1 cellular context compared by ENCODE assay signal in the genomic region with DNA sequence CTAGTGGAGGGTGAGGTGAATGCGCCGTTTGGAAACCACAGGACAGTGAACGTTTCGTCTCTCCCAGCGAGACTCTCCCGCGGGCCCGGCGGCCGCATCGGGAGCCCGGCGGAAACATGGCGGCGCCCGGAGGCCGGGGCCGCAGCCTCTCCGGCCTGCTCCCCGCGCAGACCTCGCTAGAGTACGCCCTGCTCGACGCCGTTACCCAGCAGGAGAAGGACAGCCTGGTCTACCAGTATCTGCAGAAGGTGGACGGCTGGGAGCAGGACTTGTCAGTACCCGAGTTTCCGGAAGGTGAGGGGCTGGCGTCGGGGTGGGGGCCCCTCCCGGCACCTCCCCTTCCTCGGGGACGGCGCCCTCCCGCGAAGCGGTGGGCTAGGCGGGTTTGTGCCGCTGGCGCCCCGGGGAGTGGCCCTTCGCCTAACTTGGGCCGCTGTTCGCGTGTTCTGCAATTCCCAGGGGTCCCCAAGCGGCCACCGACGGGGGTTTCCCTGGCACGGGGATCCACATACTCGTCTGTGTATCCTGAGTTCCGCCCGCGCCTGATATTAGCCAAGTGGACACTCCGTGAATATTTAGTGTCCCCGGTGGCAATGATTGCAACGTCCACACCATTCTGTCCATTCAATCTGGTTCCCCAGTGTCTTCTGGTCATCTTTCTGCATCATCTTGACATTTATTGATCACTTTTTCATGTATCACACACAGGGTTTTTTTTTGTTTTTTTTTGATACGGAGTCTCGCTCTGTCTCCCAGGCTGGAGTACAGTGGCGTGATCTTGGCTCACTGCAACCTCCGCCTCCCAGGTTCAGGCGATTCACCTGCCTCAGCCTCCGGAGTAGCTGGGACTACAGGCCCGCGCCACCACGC.
TF ChIP-seq lines count a peak whose summit lies in the region.

No MANE protein-coding gene starts in this region.

TF ChIP-seq in HepG2, 621 proteins besides CTCF, POLR2A, EP300 and RAD21 (continued from another document and continues in another):
- TF ChIP-seq NONO (IDR thresholded peaks at IDR 0.05) (no peak), NONO (CRISPR knock-in tag; conservative IDR thresholded peaks at IDR 0.05) (peak; percentile 84), ZNF224 (CRISPR knock-in tag; IDR thresholded peaks at IDR 0.05) (no peak), ZKSCAN8 (CRISPR knock-in tag; IDR thresholded peaks at IDR 0.05; ENCODE audit: borderline replicate concordance) (no peak), MYC (CRISPR knock-in tag; IDR thresholded peaks at IDR 0.05; ENCODE audit: borderline replicate concordance) (peak; percentile 61; the same call in 1 of the 2 replicates), SAFB2 (CRISPR knock-in tag; IDR thresholded peaks at IDR 0.05; ENCODE audit: borderline replicate concordance, low read depth) (peak; percentile 13; the same call in 1 of the 2 replicates), AGO2 (optimal IDR thresholded peaks at IDR 0.05; ENCODE audit: low read depth, low read length) (peak; percentile 71), MBNL3 (CRISPR knock-in tag; conservative IDR thresholded peaks at IDR 0.05) (no peak), XBP1 (CRISPR knock-in tag; IDR thresholded peaks at IDR 0.05) (no peak), ZNF737 (CRISPR knock-in tag; IDR thresholded peaks at IDR 0.05; ENCODE audit: borderline replicate concordance) (no peak), HNRNPLL (IDR thresholded peaks at IDR 0.05; ENCODE audit: low read depth, low read length, poor library complexity, severe bottlenecking) (peak; percentile 59), ZIK1 (CRISPR knock-in tag; IDR thresholded peaks at IDR 0.05; ENCODE audit: borderline replicate concordance, low read depth) (0 out of 2 replicates have a peak, but pooled peaks have one; percentile 66), HOXD1 (CRISPR knock-in tag; IDR thresholded peaks at IDR 0.05) (no peak), ZNF431 (CRISPR knock-in tag; IDR thresholded peaks at IDR 0.05; ENCODE audit: borderline replicate concordance, low read depth) (no peak), SP4 (CRISPR knock-in tag; IDR thresholded peaks at IDR 0.05) (0 out of 2 replicates have a peak, but pooled peaks have one; percentile 22), NCOA5 (CRISPR knock-in tag; IDR thresholded peaks at IDR 0.05) (no peak), ARHGAP35 (CRISPR knock-in tag; IDR thresholded peaks at IDR 0.05; ENCODE audit: borderline replicate concordance) (no peak), MEF2D (CRISPR knock-in tag; IDR thresholded peaks at IDR 0.05) (0 out of 2 replicates have a peak, but pooled peaks have one; percentile 9), ZNF468 (CRISPR knock-in tag; IDR thresholded peaks at IDR 0.05) (no peak; the same call in 1 of the 2 replicates), ZFY (CRISPR knock-in tag; IDR thresholded peaks at IDR 0.05) (peak; percentile 92; the same call in 1 of the 2 replicates), HDAC1 (CRISPR knock-in tag; IDR thresholded peaks at IDR 0.05) (no peak), MIER2 (CRISPR knock-in tag; IDR thresholded peaks at IDR 0.05) (no peak)
- TF ChIP-seq, protein P1, sequence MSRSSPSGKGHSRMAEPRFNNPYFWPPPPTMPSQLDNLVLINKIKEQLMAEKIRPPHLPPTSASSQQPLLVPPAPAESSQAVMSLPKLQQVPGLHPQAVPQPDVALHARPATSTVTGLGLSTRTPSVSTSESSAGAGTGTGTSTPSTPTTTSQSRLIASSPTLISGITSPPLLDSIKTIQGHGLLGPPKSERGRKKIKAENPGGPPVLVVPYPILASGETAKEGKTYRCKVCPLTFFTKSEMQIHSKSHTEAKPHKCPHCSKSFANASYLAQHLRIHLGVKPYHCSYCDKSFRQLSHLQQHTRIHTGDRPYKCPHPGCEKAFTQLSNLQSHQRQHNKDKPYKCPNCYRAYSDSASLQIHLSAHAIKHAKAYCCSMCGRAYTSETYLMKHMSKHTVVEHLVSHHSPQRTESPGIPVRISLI (CRISPR knock-in tag; IDR thresholded peaks at IDR 0.05; ENCODE audit: borderline replicate concordance): no peak
- TF ChIP-seq, protein P2, sequence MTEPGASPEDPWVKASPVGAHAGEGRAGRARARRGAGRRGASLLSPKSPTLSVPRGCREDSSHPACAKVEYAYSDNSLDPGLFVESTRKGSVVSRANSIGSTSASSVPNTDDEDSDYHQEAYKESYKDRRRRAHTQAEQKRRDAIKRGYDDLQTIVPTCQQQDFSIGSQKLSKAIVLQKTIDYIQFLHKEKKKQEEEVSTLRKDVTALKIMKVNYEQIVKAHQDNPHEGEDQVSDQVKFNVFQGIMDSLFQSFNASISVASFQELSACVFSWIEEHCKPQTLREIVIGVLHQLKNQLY (CRISPR knock-in tag; IDR thresholded peaks at IDR 0.05): no peak
- TF ChIP-seq, protein P3, sequence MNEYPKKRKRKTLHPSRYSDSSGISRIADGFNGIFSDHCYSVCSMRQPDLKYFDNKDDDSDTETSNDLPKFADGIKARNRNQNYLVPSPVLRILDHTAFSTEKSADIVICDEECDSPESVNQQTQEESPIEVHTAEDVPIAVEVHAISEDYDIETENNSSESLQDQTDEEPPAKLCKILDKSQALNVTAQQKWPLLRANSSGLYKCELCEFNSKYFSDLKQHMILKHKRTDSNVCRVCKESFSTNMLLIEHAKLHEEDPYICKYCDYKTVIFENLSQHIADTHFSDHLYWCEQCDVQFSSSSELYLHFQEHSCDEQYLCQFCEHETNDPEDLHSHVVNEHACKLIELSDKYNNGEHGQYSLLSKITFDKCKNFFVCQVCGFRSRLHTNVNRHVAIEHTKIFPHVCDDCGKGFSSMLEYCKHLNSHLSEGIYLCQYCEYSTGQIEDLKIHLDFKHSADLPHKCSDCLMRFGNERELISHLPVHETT (CRISPR knock-in tag; conservative IDR thresholded peaks at IDR 0.05): 0 out of 2 replicates have a peak, but pooled peaks have one; percentile 55
- TF ChIP-seq, protein P4, sequence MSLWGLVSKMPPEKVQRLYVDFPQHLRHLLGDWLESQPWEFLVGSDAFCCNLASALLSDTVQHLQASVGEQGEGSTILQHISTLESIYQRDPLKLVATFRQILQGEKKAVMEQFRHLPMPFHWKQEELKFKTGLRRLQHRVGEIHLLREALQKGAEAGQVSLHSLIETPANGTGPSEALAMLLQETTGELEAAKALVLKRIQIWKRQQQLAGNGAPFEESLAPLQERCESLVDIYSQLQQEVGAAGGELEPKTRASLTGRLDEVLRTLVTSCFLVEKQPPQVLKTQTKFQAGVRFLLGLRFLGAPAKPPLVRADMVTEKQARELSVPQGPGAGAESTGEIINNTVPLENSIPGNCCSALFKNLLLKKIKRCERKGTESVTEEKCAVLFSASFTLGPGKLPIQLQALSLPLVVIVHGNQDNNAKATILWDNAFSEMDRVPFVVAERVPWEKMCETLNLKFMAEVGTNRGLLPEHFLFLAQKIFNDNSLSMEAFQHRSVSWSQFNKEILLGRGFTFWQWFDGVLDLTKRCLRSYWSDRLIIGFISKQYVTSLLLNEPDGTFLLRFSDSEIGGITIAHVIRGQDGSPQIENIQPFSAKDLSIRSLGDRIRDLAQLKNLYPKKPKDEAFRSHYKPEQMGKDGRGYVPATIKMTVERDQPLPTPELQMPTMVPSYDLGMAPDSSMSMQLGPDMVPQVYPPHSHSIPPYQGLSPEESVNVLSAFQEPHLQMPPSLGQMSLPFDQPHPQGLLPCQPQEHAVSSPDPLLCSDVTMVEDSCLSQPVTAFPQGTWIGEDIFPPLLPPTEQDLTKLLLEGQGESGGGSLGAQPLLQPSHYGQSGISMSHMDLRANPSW (CRISPR knock-in tag; IDR thresholded peaks at IDR 0.05; ENCODE audit: borderline replicate concordance): no peak
- TF ChIP-seq, protein P5, sequence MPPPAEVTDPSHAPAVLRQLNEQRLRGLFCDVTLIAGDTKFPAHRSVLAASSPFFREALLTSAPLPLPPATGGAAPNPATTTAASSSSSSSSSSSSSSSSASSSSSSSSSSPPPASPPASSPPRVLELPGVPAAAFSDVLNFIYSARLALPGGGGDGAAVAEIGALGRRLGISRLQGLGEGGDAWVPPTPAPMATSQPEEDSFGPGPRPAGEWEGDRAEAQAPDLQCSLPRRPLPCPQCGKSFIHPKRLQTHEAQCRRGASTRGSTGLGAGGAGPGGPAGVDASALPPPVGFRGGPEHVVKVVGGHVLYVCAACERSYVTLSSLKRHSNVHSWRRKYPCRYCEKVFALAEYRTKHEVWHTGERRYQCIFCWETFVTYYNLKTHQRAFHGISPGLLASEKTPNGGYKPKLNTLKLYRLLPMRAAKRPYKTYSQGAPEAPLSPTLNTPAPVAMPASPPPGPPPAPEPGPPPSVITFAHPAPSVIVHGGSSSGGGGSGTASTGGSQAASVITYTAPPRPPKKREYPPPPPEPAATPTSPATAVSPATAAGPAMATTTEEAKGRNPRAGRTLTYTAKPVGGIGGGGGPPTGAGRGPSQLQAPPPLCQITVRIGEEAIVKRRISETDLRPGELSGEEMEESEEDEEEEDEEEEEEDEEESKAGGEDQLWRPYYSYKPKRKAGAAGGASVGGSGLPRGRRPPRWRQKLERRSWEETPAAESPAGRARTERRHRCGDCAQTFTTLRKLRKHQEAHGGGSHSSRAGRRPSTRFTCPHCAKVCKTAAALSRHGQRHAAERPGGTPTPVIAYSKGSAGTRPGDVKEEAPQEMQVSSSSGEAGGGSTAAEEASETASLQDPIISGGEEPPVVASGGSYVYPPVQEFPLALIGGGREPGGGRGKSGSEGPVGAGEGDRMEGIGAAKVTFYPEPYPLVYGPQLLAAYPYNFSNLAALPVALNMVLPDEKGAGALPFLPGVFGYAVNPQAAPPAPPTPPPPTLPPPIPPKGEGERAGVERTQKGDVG (CRISPR knock-in tag; IDR thresholded peaks at IDR 0.05; ENCODE audit: borderline replicate concordance): no peak
- TF ChIP-seq, protein P6, sequence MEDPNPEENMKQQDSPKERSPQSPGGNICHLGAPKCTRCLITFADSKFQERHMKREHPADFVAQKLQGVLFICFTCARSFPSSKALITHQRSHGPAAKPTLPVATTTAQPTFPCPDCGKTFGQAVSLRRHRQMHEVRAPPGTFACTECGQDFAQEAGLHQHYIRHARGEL (CRISPR knock-in tag; IDR thresholded peaks at IDR 0.05): no peak
- TF ChIP-seq, protein P7, sequence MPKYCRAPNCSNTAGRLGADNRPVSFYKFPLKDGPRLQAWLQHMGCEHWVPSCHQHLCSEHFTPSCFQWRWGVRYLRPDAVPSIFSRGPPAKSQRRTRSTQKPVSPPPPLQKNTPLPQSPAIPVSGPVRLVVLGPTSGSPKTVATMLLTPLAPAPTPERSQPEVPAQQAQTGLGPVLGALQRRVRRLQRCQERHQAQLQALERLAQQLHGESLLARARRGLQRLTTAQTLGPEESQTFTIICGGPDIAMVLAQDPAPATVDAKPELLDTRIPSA (CRISPR knock-in tag; IDR thresholded peaks at IDR 0.05; ENCODE audit: borderline replicate concordance): no peak
- TF ChIP-seq, protein P8, sequence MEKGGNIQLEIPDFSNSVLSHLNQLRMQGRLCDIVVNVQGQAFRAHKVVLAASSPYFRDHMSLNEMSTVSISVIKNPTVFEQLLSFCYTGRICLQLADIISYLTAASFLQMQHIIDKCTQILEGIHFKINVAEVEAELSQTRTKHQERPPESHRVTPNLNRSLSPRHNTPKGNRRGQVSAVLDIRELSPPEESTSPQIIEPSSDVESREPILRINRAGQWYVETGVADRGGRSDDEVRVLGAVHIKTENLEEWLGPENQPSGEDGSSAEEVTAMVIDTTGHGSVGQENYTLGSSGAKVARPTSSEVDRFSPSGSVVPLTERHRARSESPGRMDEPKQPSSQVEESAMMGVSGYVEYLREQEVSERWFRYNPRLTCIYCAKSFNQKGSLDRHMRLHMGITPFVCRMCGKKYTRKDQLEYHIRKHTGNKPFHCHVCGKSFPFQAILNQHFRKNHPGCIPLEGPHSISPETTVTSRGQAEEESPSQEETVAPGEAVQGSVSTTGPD (CRISPR knock-in tag; IDR thresholded peaks at IDR 0.05): no peak
- TF ChIP-seq, protein P9, sequence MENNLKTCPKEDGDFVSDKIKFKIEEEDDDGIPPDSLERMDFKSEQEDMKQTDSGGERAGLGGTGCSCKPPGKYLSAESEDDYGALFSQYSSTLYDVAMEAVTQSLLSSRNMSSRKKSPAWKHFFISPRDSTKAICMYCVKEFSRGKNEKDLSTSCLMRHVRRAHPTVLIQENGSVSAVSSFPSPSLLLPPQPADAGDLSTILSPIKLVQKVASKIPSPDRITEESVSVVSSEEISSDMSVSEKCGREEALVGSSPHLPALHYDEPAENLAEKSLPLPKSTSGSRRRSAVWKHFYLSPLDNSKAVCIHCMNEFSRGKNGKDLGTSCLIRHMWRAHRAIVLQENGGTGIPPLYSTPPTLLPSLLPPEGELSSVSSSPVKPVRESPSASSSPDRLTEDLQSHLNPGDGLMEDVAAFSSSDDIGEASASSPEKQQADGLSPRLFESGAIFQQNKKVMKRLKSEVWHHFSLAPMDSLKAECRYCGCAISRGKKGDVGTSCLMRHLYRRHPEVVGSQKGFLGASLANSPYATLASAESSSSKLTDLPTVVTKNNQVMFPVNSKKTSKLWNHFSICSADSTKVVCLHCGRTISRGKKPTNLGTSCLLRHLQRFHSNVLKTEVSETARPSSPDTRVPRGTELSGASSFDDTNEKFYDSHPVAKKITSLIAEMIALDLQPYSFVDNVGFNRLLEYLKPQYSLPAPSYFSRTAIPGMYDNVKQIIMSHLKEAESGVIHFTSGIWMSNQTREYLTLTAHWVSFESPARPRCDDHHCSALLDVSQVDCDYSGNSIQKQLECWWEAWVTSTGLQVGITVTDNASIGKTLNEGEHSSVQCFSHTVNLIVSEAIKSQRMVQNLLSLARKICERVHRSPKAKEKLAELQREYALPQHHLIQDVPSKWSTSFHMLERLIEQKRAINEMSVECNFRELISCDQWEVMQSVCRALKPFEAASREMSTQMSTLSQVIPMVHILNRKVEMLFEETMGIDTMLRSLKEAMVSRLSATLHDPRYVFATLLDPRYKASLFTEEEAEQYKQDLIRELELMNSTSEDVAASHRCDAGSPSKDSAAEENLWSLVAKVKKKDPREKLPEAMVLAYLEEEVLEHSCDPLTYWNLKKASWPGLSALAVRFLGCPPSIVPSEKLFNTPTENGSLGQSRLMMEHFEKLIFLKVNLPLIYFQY (CRISPR knock-in tag; IDR thresholded peaks at IDR 0.05; ENCODE audit: borderline replicate concordance): no peak
- TF ChIP-seq, protein P10, sequence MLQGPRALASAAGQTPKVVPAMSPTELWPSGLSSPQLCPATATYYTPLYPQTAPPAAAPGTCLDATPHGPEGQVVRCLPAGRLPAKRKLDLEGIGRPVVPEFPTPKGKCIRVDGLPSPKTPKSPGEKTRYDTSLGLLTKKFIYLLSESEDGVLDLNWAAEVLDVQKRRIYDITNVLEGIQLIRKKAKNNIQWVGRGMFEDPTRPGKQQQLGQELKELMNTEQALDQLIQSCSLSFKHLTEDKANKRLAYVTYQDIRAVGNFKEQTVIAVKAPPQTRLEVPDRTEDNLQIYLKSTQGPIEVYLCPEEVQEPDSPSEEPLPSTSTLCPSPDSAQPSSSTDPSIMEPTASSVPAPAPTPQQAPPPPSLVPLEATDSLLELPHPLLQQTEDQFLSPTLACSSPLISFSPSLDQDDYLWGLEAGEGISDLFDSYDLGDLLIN (CRISPR knock-in tag; IDR thresholded peaks at IDR 0.05; ENCODE audit: borderline replicate concordance): no peak
